In the genomic region with DNA sequence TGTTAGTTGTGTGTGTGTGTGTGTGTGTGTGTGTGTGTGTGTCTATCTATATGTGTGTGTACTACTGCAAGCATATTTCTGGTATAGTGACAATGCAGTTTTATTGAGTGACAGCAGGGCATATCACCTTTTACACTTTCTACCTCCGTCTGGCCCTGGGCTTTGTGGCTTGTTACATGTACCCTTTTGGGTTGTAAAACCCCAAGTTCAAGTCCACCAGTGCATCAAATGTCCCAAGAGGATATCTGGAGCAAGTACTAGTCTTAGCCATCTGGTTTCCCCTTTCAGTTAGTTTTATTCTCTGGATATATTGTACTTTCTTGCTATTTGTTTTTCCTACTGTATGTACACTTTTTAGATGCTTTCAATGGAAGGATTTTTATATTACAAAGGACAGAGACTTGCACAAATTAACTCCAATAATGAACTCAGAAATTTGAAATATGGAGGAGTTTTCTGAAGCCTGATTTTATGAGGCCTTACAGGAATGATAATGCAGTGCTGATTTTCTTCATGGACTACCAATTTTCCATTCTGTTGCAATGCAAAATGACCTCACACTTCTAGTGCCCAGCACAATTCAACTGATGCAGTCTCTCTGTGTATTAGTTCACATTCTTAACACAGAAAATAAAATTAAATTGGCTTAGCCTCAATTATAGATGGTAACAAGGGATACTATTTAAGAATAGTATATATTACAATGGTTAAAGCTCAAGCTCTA, we compare ENCODE assay signal across 22 cellular contexts. TPM values are rescaled to one million over a fixed set of nuclear protein-coding genes. Genes with fewer than 3 reads are reported as not detected.
DNase-seq lines count a peak whose midpoint lies in the region; ATAC-seq, FAIRE-seq and TF ChIP-seq lines count a peak whose summit lies in the region.
"Had no signal": no experiment of that assay in that cellular context is flagged by ENCODE, and none has a peak within 500 bp of the region (broad histone marks: within the 10 kb centered on the region; RNA-seq: fewer than 3 reads in every experiment).

No MANE protein-coding gene starts in this region.

- no peaks in the 10 kb centered on the region for H3K27me3 Mint-ChIP-seq in activated CD4-positive, alpha-beta memory T cell treated with anti-CD3 and anti-CD28 coated beads for 36 hours
- no peaks in the 10 kb centered on the region for H3K27me3 Mint-ChIP-seq in type B pancreatic cell
- H3K27me3 Mint-ChIP-seq: CD4-positive, alpha-beta T cell had no signal

- POLR2A ChIA-PET in H1 (lab: Charles Lee; ENCODE audit: partially characterized antibody) = no interaction called here
- POLR2A ChIA-PET in activated CD4-positive, alpha-beta memory T cell treated with anti-CD3 and anti-CD28 coated beads for 36 hours (lab: Charles Lee) = no interaction called here

- H3K36me3 ChIP-seq in Loucy (ENCODE audit: insufficient read depth, low read length) = no peaks in the 10 kb centered on the region
- no peaks in the 10 kb centered on the region for H3K36me3 ChIP-seq in H1 (ENCODE audit: control insufficient read depth in 2 of 4, insufficient read depth in 4 of 4, low read length in 3 of 4)
- H3K36me3 ChIP-seq: MG63 had no signal

- no peaks in the 10 kb centered on the region for H3K27me3 ChIP-seq in Loucy (ENCODE audit: insufficient read depth, low read length, poor library complexity, severe bottlenecking)
- H3K27me3 ChIP-seq in H1 (replicated peaks in 1 of 4; ENCODE audit: control insufficient read depth in 3 of 4, extremely low read depth in 1 of 4, insufficient read depth in 3 of 4, low read length in 3 of 4) = peaks cover 0 to 1% (median 0%) of the 10 kb centered on the region in 4 experiments; a peak in 1 of 7 replicates
- H3K27me3 ChIP-seq: MG63 had no signal

- no peak overlapping the region for H2AK5ac ChIP-seq in H1 (ENCODE audit: low read depth, low read length)

- H3K79me2 ChIP-seq in Loucy (ENCODE audit: insufficient read depth, low read length) (no peaks in the 10 kb centered on the region; the same call in 1 of the 2 replicates), H1 (ENCODE audit: control insufficient read depth in 1 of 2, insufficient read depth in 2 of 2, low read length in 2 of 2) (no peaks in the 10 kb centered on the region)

- no peak overlapping the region for H3K23ac ChIP-seq in H1 (ENCODE audit: insufficient read length)

- TF ChIP-seq RAD21 in H1 (IDR thresholded peaks at IDR 0.05 in 1 of 2, conservative IDR thresholded peaks at IDR 0.05 in 1 of 2; ENCODE audit: low read depth in 2 of 2, low read length in 2 of 2) = no peak

- peak overlapping the region; percentile 28 for H3K56ac ChIP-seq in H1 (replicated peaks; ENCODE audit: insufficient read length, low read depth, low read length)

- FAIRE-seq in GM19239 (lab: Jason Lieb, UNC) = peak; percentile 11
- no peak for FAIRE-seq in H1 (lab: Jason Lieb, UNC)
- FAIRE-seq: GM12892, H54 had no signal

- CTCF ChIA-PET in H1 (lab: Charles Lee; ENCODE audit: partially characterized antibody) = no interaction called here
- CTCF ChIA-PET in activated CD4-positive, alpha-beta memory T cell treated with anti-CD3 and anti-CD28 coated beads for 36 hours (lab: Charles Lee) = no interaction called here

- H3K4me3 ChIP-seq in Loucy (ENCODE audit: low read length, poor library complexity, severe bottlenecking) (no peak overlapping the region), H1 (ENCODE audit: extremely low read depth in 1 of 4, insufficient read depth in 2 of 4, low read depth in 3 of 4, low read length in 4 of 4) (no peak overlapping the region)
- H3K4me3 ChIP-seq: MG63 had no signal

- H2BK20ac ChIP-seq in H1 (ENCODE audit: low read length) = no peak overlapping the region

- H3K14ac ChIP-seq in H1 (ENCODE audit: insufficient read length) = no peak overlapping the region

- H4K20me1 ChIP-seq in Loucy (ENCODE audit: insufficient read depth, low read length, poor library complexity, severe bottlenecking) (no peaks in the 10 kb centered on the region), H1 (replicated peaks in 1 of 2; ENCODE audit: control insufficient read depth in 1 of 2, insufficient read depth in 2 of 2, low read length in 2 of 2) (no peaks in the 10 kb centered on the region)

- TF ChIP-seq CTCF in Loucy (conservative IDR thresholded peaks at IDR 0.05; ENCODE audit: low read length) = no peak
- no peak for TF ChIP-seq CTCF in H1 (IDR thresholded peaks at IDR 0.05; ENCODE audit: control extremely low read depth in 1 of 3, insufficient read depth in 1 of 3, low read depth in 1 of 3, low read length in 3 of 3)
- no peak for TF ChIP-seq CTCF in type B pancreatic cell (conservative IDR thresholded peaks at IDR 0.05)

- no peak for TF ChIP-seq EP300 in H1 (IDR thresholded peaks at IDR 0.05; ENCODE audit: borderline replicate concordance in 1 of 2, low read depth in 2 of 2, low read length in 2 of 2)

- H3K9ac ChIP-seq in Loucy (ENCODE audit: low read depth, low read length, poor library complexity, severe bottlenecking) (no peak overlapping the region), H1 (replicated peaks in 1 of 4; ENCODE audit: extremely low read depth in 1 of 4, low read depth in 3 of 4, low read length in 3 of 4) (no peak overlapping the region)

- H4K91ac ChIP-seq in H1 (replicated peaks; ENCODE audit: insufficient read length, low read length) = no peak overlapping the region

- H3K4me3 Mint-ChIP-seq in activated CD4-positive, alpha-beta memory T cell treated with anti-CD3 and anti-CD28 coated beads for 36 hours = no peak overlapping the region
- no peak overlapping the region for H3K4me3 Mint-ChIP-seq in type B pancreatic cell
- H3K4me3 Mint-ChIP-seq: CD4-positive, alpha-beta T cell had no signal

- no peaks in the 10 kb centered on the region for H3K9me3 Mint-ChIP-seq in activated CD4-positive, alpha-beta memory T cell treated with anti-CD3 and anti-CD28 coated beads for 36 hours
- no peaks in the 10 kb centered on the region for H3K9me3 Mint-ChIP-seq in type B pancreatic cell
- H3K9me3 Mint-ChIP-seq: CD4-positive, alpha-beta T cell had no signal

- H3F3A ChIP-seq in Loucy (ENCODE audit: low read depth) = no peaks in the 10 kb centered on the region

- H2BK5ac ChIP-seq in H1 (ENCODE audit: low read depth, low read length) = no peak overlapping the region

- WGBS in H1 (ENCODE audit: extremely low coverage in 1 of 2, insufficient coverage in 1 of 2, insufficient read length in 1 of 2, insufficient replicate concordance in 2 of 2, low coverage in 1 of 2, low lambda C conversion rate in 2 of 2, missing lambda C conversion rate in 1 of 2), 2 experiments = 88% methylated on average over 1 of the region's 1 CpG; no CpG with 5 or more reads in 1 of the 2 experiments

- intact Hi-C loops in activated CD4-positive, alpha-beta memory T cell treated with anti-CD3 and anti-CD28 coated beads for 36 hours (cut with micrococcal nuclease) = loop anchor here (5.0 kb wide), 1 partner anchor 42 kb away; no protein-coding TSS in a partner anchor

- H3K23me2 ChIP-seq in H1 (ENCODE audit: low read depth, low read length) = no peaks in the 10 kb centered on the region

- H3K27ac ChIP-seq in H1 (ENCODE audit: low read depth, low read length) = no peak overlapping the region

- H3K4me1 ChIP-seq in Loucy (ENCODE audit: insufficient read depth, low read length, poor library complexity, severe bottlenecking) (peaks cover 15% of the 10 kb centered on the region), H1 (replicated peaks in 1 of 4; ENCODE audit: control insufficient read depth in 3 of 4, insufficient read depth in 4 of 4, low read length in 3 of 4) (no peaks in the 10 kb centered on the region)

- peaks cover 59% of the 10 kb centered on the region for H3K4me1 Mint-ChIP-seq in activated CD4-positive, alpha-beta memory T cell treated with anti-CD3 and anti-CD28 coated beads for 36 hours (ENCODE audit: low read depth)
- H3K4me1 Mint-ChIP-seq in type B pancreatic cell (ENCODE audit: unreplicated experiment) = peaks cover 4% of the 10 kb centered on the region

- no peak overlapping the region for H3K4ac ChIP-seq in H1 (replicated peaks; ENCODE audit: insufficient read length, low read depth, low read length)

- H2BK120ac ChIP-seq in H1 (replicated peaks; ENCODE audit: low read depth, low read length) = no peak overlapping the region

- no peak overlapping the region for H3K27ac Mint-ChIP-seq in activated CD4-positive, alpha-beta memory T cell treated with anti-CD3 and anti-CD28 coated beads for 36 hours
- H3K27ac Mint-ChIP-seq in type B pancreatic cell = no peak overlapping the region
- H3K27ac Mint-ChIP-seq: CD4-positive, alpha-beta T cell had no signal

- TF ChIP-seq POLR2A in H1 (IDR thresholded peaks at IDR 0.05; ENCODE audit: control extremely low read depth in 1 of 2, low read depth in 2 of 2, low read length in 2 of 2) = no peak

- H3K18ac ChIP-seq in H1 (ENCODE audit: extremely low read depth, low read length) = no peak overlapping the region

- ATAC-seq in HG03025 (IDR thresholded peaks at IDR 0.05; ENCODE audit: low FRiP score, unreplicated experiment) = no peak
- ATAC-seq: SK-N-SH treated with all-trans-retinoic acid at 6 μM for 48 hours had no signal

- no peaks in the 10 kb centered on the region for H3K79me1 ChIP-seq in H1 (ENCODE audit: low read depth, low read length)

- no peak overlapping the region for H2AFZ ChIP-seq in Loucy (ENCODE audit: low read length)
- H2AFZ ChIP-seq in H1 (ENCODE audit: low read length) = no peak overlapping the region

- no peak overlapping the region for H4K5ac ChIP-seq in H1 (ENCODE audit: insufficient read length, low read depth, low read length)

- no peak overlapping the region for H2BK12ac ChIP-seq in H1 (ENCODE audit: low read depth, low read length)

- H3K4me2 ChIP-seq in Loucy (ENCODE audit: low read depth, low read length, poor library complexity, severe bottlenecking) (peak overlapping the region; percentile 8), H1 (ENCODE audit: insufficient read depth in 1 of 2, low read depth in 2 of 2, low read length in 2 of 2) (no peak overlapping the region)

- H3K36me3 Mint-ChIP-seq in activated CD4-positive, alpha-beta memory T cell treated with anti-CD3 and anti-CD28 coated beads for 36 hours = peaks cover 13% of the 10 kb centered on the region
- no peaks in the 10 kb centered on the region for H3K36me3 Mint-ChIP-seq in type B pancreatic cell

- no peak overlapping the region for H4K8ac ChIP-seq in H1 (ENCODE audit: extremely low read depth, insufficient read depth, low read length)

- H2BK15ac ChIP-seq in H1 (ENCODE audit: low read length) = no peak overlapping the region

- DNase-seq in GM19239 (ENCODE audit: insufficient read length, low spot score) = no peak
- DNase-seq in H1 (ENCODE audit: low read depth in 1 of 2, low spot score in 2 of 2) = no peak
- DNase-seq in iris pigment epithelial cell (ENCODE audit: low read depth) = peak; percentile 17
- no peak for DNase-seq in activated CD4-positive, alpha-beta memory T cell treated with anti-CD3 and anti-CD28 coated beads for 36 hours
- DNase-seq in type B pancreatic cell (ENCODE audit: extremely low spot score, unreplicated experiment) = no peak
- DNase-seq in RKO (ENCODE audit: low spot score) = no peak
- DNase-seq: CD4-positive, alpha-beta T cell; COR-L47; DND-41; Kasumi-1; MG63; NCI-H1048; NCI-H1436; NCI-H187 treated with DMSO at 0.1 percent for 48 hours; NCI-H2107; NCI-H2227 treated with DMSO at 0.1 percent for 48 hours; NCI-H510A had no signal

- no peaks in the 10 kb centered on the region for H3K9me2 ChIP-seq in Loucy (replicated peaks; ENCODE audit: low read depth, low read length)

- H3K9me3 ChIP-seq in Loucy (ENCODE audit: insufficient read depth, low read depth, low read length) (no peaks in the 10 kb centered on the region), H1 (ENCODE audit: insufficient read depth in 2 of 2, low read depth in 1 of 2, low read length in 1 of 2) (no peaks in the 10 kb centered on the region)
- H3K9me3 ChIP-seq: MG63 had no signal

RNA-seq across cellular contexts. Expression of gene SLC16A7, which starts 29.1 kb away (rescaled TPM):
- 2.9 and 4.3 TPM in 2 replicates for total RNA-seq in H1 (2021; fragmentation: NEBNext Ultra II Directional; extraction: Animal tissue kit (Norgen Biotek cat#: 25700))
- polyA plus RNA-seq in H1 (2011; rRNA removed) = 0.55 and 0.74 TPM in 2 replicates
- polyA plus RNA-seq in H1 (2011; cell fraction: cytosol; rRNA removed) = 1.1 TPM
- 2.0 TPM for polyA plus RNA-seq in H1 (2011; cell fraction: nucleus; rRNA removed)
- 0.53 to 1.5 TPM (median 0.86 TPM) in 4 replicates for polyA plus RNA-seq in H1 (2012, experiment 1 of 2)
- 0.09 TPM for polyA plus RNA-seq in H1 (2012, experiment 2 of 2)
- 2.1 TPM for polyA plus RNA-seq in H1 (2013, experiment 1 of 2)
- 2.5 TPM for polyA plus RNA-seq in H1 (2013, experiment 2 of 2)
- 9.1 and 10.0 TPM in 2 replicates for polyA minus RNA-seq in H1 (2011; rRNA and poly(A)+ RNA removed)
- 0.81 TPM for polyA minus RNA-seq in H1 (2011; cell fraction: cytosol; rRNA and poly(A)+ RNA removed)
- 15.3 TPM for polyA minus RNA-seq in H1 (2011; cell fraction: nucleus; rRNA and poly(A)+ RNA removed)
- 10 to 100 TPM; 35.8 to 36.6 TPM for total RNA-seq in activated CD4-positive, alpha-beta memory T cell treated with anti-CD3 and anti-CD28 coated beads for 36 hours
- total RNA-seq in type B pancreatic cell (ENCODE audit: low replicate concordance) = 11.5 and 12.9 TPM in 2 replicates
